7 cellular contexts compared by ENCODE assay signal in the genomic region with DNA sequence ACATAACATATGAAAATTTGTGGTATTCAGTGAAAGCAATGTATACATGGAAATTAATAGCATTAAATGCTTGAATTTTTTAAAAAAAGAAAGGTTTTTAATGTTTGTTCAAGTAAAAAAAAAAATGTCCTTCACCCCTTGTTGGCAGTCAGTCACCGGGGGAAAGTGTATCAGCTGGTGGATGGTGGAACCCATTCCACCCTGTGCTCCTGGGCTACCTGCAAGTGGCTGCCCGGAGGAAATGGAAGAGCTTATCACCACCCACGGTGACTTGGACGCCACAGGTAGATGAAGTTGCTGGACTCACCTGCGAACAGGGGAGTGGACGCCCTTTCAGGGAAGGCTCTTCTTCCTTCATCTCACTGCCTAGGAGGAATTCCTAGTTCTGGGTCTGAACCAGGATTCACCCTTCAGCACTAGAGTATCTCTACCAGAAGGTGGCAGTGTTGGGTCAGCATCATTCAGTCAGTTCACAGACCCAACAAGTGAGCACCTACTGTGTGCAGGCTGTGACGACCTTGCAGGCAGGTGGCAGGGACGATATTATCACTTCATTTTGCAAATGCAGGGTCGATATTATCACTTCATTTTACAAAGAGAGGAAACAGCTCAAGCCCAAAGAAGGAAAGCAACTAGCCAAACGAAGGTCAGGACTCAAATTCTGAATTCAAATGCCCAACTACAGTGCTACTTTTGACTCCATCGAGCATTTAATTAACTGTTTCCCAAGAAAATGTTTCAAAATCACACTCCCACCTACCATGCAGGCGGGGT.
A peak's percentile ranks its signal among the peaks of the same experiment; 100 is the strongest.
DNase-seq lines count a peak whose midpoint lies in the region; ATAC-seq and TF ChIP-seq lines count a peak whose summit lies in the region.

No MANE protein-coding gene starts in this region.

- no peak for TF ChIP-seq EP300 in Ishikawa (IDR thresholded peaks at IDR 0.05; ENCODE audit: borderline replicate concordance)

- TF ChIP-seq RAD21 in Ishikawa (IDR thresholded peaks at IDR 0.05; ENCODE audit: low read depth), result peak; percentile 99

- DNase-seq in ELF-1 (ENCODE audit: low read depth, low spot score), result peak; percentile 88
- DNase-seq in SHP77 (lab: John Stamatoyannopoulos, UW), result peak; percentile 56 to 59
- DNase-seq in central memory CD4-positive, alpha-beta T cell, result peak; percentile 16
- DNase-seq in kidney glomerular epithelial cell (lab: John Stamatoyannopoulos, UW), result peak; percentile 47
- peak; percentile 32 for DNase-seq in stimulated activated naive CD8-positive, alpha-beta T cell treated with anti-CD3 and anti-CD28 coated beads, Interleukin-15, Interleukin-2, amounts not matched to agents 100 U/mL and 50 U/mL, for 24 hours

- no peak for ATAC-seq in stimulated activated naive CD8-positive, alpha-beta T cell treated with anti-CD3 and anti-CD28 coated beads, Interleukin-15, Interleukin-2, amounts not matched to agents 100 U/mL and 50 U/mL, for 24 hours
- ATAC-seq in GM19035 (IDR thresholded peaks at IDR 0.05; ENCODE audit: unreplicated experiment), result no peak

TF ChIP-seq in Ishikawa, 13 proteins besides CTCF, POLR2A, EP300 and RAD21:
- TF ChIP-seq, protein P1, sequence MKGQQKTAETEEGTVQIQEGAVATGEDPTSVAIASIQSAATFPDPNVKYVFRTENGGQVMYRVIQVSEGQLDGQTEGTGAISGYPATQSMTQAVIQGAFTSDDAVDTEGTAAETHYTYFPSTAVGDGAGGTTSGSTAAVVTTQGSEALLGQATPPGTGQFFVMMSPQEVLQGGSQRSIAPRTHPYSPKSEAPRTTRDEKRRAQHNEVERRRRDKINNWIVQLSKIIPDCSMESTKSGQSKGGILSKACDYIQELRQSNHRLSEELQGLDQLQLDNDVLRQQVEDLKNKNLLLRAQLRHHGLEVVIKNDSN (IDR thresholded peaks at IDR 0.05), result no peak
- TF ChIP-seq YY1 (IDR thresholded peaks at IDR 0.05; ENCODE audit: low read depth) (no peak), CEBPB (IDR thresholded peaks at IDR 0.05) (no peak), NFIC (IDR thresholded peaks at IDR 0.05) (no peak), CREB1 (IDR thresholded peaks at IDR 0.05; ENCODE audit: low read depth) (no peak), TEAD4 (IDR thresholded peaks at IDR 0.05) (no peak), FOXM1 (IDR thresholded peaks at IDR 0.05; ENCODE audit: borderline replicate concordance, low read depth) (no peak)
- TF ChIP-seq, protein P2, sequence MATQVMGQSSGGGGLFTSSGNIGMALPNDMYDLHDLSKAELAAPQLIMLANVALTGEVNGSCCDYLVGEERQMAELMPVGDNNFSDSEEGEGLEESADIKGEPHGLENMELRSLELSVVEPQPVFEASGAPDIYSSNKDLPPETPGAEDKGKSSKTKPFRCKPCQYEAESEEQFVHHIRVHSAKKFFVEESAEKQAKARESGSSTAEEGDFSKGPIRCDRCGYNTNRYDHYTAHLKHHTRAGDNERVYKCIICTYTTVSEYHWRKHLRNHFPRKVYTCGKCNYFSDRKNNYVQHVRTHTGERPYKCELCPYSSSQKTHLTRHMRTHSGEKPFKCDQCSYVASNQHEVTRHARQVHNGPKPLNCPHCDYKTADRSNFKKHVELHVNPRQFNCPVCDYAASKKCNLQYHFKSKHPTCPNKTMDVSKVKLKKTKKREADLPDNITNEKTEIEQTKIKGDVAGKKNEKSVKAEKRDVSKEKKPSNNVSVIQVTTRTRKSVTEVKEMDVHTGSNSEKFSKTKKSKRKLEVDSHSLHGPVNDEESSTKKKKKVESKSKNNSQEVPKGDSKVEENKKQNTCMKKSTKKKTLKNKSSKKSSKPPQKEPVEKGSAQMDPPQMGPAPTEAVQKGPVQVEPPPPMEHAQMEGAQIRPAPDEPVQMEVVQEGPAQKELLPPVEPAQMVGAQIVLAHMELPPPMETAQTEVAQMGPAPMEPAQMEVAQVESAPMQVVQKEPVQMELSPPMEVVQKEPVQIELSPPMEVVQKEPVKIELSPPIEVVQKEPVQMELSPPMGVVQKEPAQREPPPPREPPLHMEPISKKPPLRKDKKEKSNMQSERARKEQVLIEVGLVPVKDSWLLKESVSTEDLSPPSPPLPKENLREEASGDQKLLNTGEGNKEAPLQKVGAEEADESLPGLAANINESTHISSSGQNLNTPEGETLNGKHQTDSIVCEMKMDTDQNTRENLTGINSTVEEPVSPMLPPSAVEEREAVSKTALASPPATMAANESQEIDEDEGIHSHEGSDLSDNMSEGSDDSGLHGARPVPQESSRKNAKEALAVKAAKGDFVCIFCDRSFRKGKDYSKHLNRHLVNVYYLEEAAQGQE (IDR thresholded peaks at IDR 0.05; ENCODE audit: low read depth), result no peak

Comparison
In these comparisons a context has a peak if more than half of its experiments do, and no peak if none do; other contexts are left out.
1. DNase-seq: peak in every context shown above with its lines; median percentile 88 in ELF-1; 58 in SHP77; 47 in kidney glomerular epithelial cell; 32 in stimulated activated naive CD8-positive, alpha-beta T cell treated with anti-CD3 and anti-CD28 coated beads, Interleukin-15, Interleukin-2, amounts not matched to agents 100 U/mL and 50 U/mL, for 24 hours; 16 in central memory CD4-positive, alpha-beta T cell.